Comparison of ENCODE assay signal across 2 cellular contexts in the genomic region with DNA sequence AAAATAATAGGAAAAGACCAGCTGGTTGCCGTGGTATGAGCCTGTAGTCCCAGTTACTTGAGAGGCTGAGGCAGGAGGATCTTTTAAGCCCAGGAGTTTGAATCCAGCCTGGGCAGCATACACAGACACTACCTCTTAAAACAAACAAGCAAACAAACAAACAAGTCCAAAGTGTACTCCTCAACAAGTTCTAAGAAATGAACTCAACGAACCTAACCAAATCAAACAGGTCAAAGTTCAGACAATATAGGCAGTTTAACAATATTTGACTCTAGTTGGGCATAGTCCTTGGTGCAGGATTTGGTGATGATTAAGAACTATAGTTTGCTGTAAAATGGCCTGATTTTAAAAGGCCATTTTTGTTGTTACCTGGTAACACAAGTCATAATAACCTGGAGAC.
TF ChIP-seq lines count a peak whose summit lies in the region.

No MANE protein-coding gene starts in this region.

TF ChIP-seq in GM12891, 5 proteins besides CTCF, POLR2A, EP300 and RAD21:
- no peak for TF ChIP-seq PAX5 (IDR thresholded peaks at IDR 0.05; ENCODE audit: insufficient read depth, low read length, severe bottlenecking)
- no peak for TF ChIP-seq POU2F2 (IDR thresholded peaks at IDR 0.05; ENCODE audit: low read depth, low read length)

TF ChIP-seq in HepG2, 621 proteins besides CTCF, POLR2A, EP300 and RAD21:
- TF ChIP-seq HNF4A (CRISPR knock-in tag; IDR thresholded peaks at IDR 0.05) (0 out of 2 replicates have a peak, but pooled peaks have one; percentile 16), FLYWCH1 (CRISPR knock-in tag; IDR thresholded peaks at IDR 0.05) (no peak), FOXP1 (IDR thresholded peaks at IDR 0.05) (no peak), FOXP1 (CRISPR knock-in tag; IDR thresholded peaks at IDR 0.05) (peak; percentile 60), CENPT (CRISPR knock-in tag; IDR thresholded peaks at IDR 0.05; ENCODE audit: low read depth) (no peak)
